Comparison of ENCODE assay signal across 8 cellular contexts in the genomic region with DNA sequence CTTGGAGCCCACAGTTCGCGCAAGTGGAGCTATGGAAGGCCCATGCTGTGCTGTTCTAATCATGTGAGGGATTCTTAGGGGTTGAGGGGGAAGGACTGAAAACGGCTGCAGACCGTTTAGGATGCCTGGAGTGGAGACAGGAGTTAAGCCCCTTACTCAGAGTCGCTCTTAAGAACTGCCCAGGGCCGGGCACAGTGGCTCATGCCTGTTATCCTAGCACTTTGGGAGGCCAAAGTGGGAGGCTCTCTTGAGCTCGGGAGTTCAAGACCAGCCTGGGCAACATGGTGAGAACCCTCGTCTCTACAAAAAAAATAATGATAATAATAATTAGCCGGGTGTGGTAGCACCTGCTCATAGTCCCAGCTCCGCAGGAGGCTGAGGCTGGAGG. TPM values are rescaled to one million over a fixed set of nuclear protein-coding genes. Genes with fewer than 3 reads are reported as not detected.
A peak's percentile ranks its signal among the peaks of the same experiment; 100 is the strongest.
DNase-seq lines count a peak whose midpoint lies in the region; ATAC-seq and TF ChIP-seq lines count a peak whose summit lies in the region.

No MANE protein-coding gene starts in this region.

- no peaks in the 10 kb centered on the region for H3K36me3 ChIP-seq in CD8-positive, alpha-beta memory T cell (ENCODE audit: insufficient read depth, low read length)
- H3K36me3 ChIP-seq in OCI-LY1 (ENCODE audit: insufficient read depth, low read length): peaks cover under 1% of the 10 kb centered on the region; the same call in 1 of the 2 replicates

- no peak overlapping the region for H2AFZ ChIP-seq in OCI-LY1 (ENCODE audit: low read length)

- POLR2A ChIA-PET in CD8-positive, alpha-beta memory T cell (lab: Charles Lee): interaction anchor here (2.7 to 5.1 kb wide), 3 partner anchors 12 to 34 kb away, joined by 16 to 57 read pairs (median 31); partner anchors contain the start of genes SH3BP5L and ZNF692

- H3K27ac ChIP-seq in CD8-positive, alpha-beta memory T cell (ENCODE audit: low read depth, low read length): peak overlapping the region; percentile 97
- H3K27ac ChIP-seq in OCI-LY1 (ENCODE audit: low read depth, low read length, poor library complexity, severe bottlenecking) (peak overlapping the region; percentile 73), epithelial cell of prostate (peak overlapping the region; percentile 97)

- H3K27me3 ChIP-seq in CD8-positive, alpha-beta memory T cell (ENCODE audit: insufficient read depth, low read length, poor library complexity, severe bottlenecking): no peaks in the 10 kb centered on the region
- no peaks in the 10 kb centered on the region for H3K27me3 ChIP-seq in OCI-LY1 (ENCODE audit: insufficient read depth, low read length)

- TF ChIP-seq CTCF in OCI-LY1 (IDR thresholded peaks at IDR 0.05; ENCODE audit: low read length): no peak
- no peak for TF ChIP-seq CTCF in osteocyte (IDR thresholded peaks at IDR 0.05)

- peak overlapping the region in 5 of 8 donors; percentile 98 to 100 (median 99) for H3K27ac Mint-ChIP-seq in CD8-positive, alpha-beta memory T cell
- H3K27ac Mint-ChIP-seq in osteocyte (ENCODE audit: unreplicated experiment): peak overlapping the region; percentile 98

- H3K36me3 Mint-ChIP-seq in CD8-positive, alpha-beta memory T cell: peaks cover 0 to 16% (median 0%) of the 10 kb centered on the region in 3 donors
- H3K36me3 Mint-ChIP-seq in osteocyte (ENCODE audit: unreplicated experiment): peaks cover 1% of the 10 kb centered on the region

- H3K4me3 ChIP-seq in CD8-positive, alpha-beta memory T cell (ENCODE audit: low read length): peak overlapping the region; percentile 74
- H3K4me3 ChIP-seq in OCI-LY1 (ENCODE audit: low read depth, low read length, poor library complexity, severe bottlenecking): peak overlapping the region; percentile 84

- H3K79me2 ChIP-seq in OCI-LY1 (ENCODE audit: insufficient read depth, low read length): no peaks in the 10 kb centered on the region

- no peak overlapping the region for H3K4me3 Mint-ChIP-seq in CD8-positive, alpha-beta memory T cell
- no peak overlapping the region for H3K4me3 Mint-ChIP-seq in osteocyte (ENCODE audit: unreplicated experiment)

- ATAC-seq in HG02973 (IDR thresholded peaks at IDR 0.05; ENCODE audit: unreplicated experiment): no peak

- peaks cover 24 to 39% (median 36%) of the 10 kb centered on the region in 3 donors for H3K4me1 Mint-ChIP-seq in CD8-positive, alpha-beta memory T cell
- H3K4me1 Mint-ChIP-seq in osteocyte (ENCODE audit: unreplicated experiment): peaks cover 17% of the 10 kb centered on the region

- peak overlapping the region; percentile 78 for H3K4me2 ChIP-seq in OCI-LY1 (ENCODE audit: low read length)

- no peak for DNase-seq in CD8-positive, alpha-beta memory T cell
- no peak for DNase-seq in epithelial cell of prostate (ENCODE audit: low read depth, low spot score)
- no peak for DNase-seq in osteocyte (ENCODE audit: extremely low spot score, unreplicated experiment)
- DNase-seq in activated CD4-positive, CD25-positive, alpha-beta regulatory T cell treated with anti-CD3 and anti-CD28 coated beads, Interleukin-2, amount 50 U/mL, for 72 hours: no peak
- no peak for DNase-seq in NCI-H1092 treated with DMSO at 0.1 percent for 48 hours (lab: John Stamatoyannopoulos, UW)
- DNase-seq in NCI-H2196 (lab: John Stamatoyannopoulos, UW; ENCODE audit: unreplicated experiment): no peak

- H3K9ac ChIP-seq in OCI-LY1 (ENCODE audit: low read length): peak overlapping the region; percentile 84

- H3F3A ChIP-seq in OCI-LY1 (ENCODE audit: insufficient read depth, low read length): no peaks in the 10 kb centered on the region

- peaks cover 28% of the 10 kb centered on the region for H3K4me1 ChIP-seq in CD8-positive, alpha-beta memory T cell (ENCODE audit: insufficient read depth, low read length)
- peaks cover 23% of the 10 kb centered on the region for H3K4me1 ChIP-seq in OCI-LY1 (ENCODE audit: insufficient read depth, low read length, severe bottlenecking)

- no peaks in the 10 kb centered on the region for H3K27me3 Mint-ChIP-seq in CD8-positive, alpha-beta memory T cell
- no peaks in the 10 kb centered on the region for H3K27me3 Mint-ChIP-seq in osteocyte (ENCODE audit: unreplicated experiment)

- no peaks in the 10 kb centered on the region for H3K9me3 Mint-ChIP-seq in CD8-positive, alpha-beta memory T cell
- no peaks in the 10 kb centered on the region for H3K9me3 Mint-ChIP-seq in osteocyte (ENCODE audit: unreplicated experiment)

- CTCF ChIA-PET in CD8-positive, alpha-beta memory T cell (lab: Charles Lee): interaction anchor here (0.6 to 4.0 kb wide), 4 partner anchors 11 to 23 kb away, joined by 3 to 49 read pairs (median 22); partner anchors contain the start of genes SH3BP5L and ZNF692

- no peaks in the 10 kb centered on the region for H3K9me3 ChIP-seq in CD8-positive, alpha-beta memory T cell (ENCODE audit: low read length)
- no peaks in the 10 kb centered on the region for H3K9me3 ChIP-seq in OCI-LY1 (ENCODE audit: low read length)

- H3K9me2 ChIP-seq in OCI-LY1 (ENCODE audit: low read depth, low read length): no peaks in the 10 kb centered on the region

- H4K20me1 ChIP-seq in OCI-LY1 (ENCODE audit: insufficient read depth, low read length): no peaks in the 10 kb centered on the region

RNA-seq across cellular contexts. Expression of gene ZNF672, which starts 1.1 kb away (rescaled TPM):
- total RNA-seq in CD8-positive, alpha-beta memory T cell: 10 to 100 TPM; 52.1 to 55.2 TPM
- 29.6 TPM for polyA plus RNA-seq in CD8-positive, alpha-beta memory T cell
- 21.1 and 24.1 TPM in 2 replicates for total RNA-seq in osteocyte

RNA-seq across cellular contexts. Expression of gene SH3BP5L, which starts 13.4 kb away (rescaled TPM):
- 10 to 100 TPM; 20.1 to 21.8 TPM for total RNA-seq in CD8-positive, alpha-beta memory T cell
- 3.8 TPM for polyA plus RNA-seq in CD8-positive, alpha-beta memory T cell
- 32.4 and 33.2 TPM in 2 replicates for total RNA-seq in osteocyte

RNA-seq across cellular contexts. Expression of gene ZNF692, which starts 19.7 kb away (rescaled TPM):
- 10 to 100 TPM; 56.0 to 58.7 TPM for total RNA-seq in CD8-positive, alpha-beta memory T cell
- 9.6 TPM for polyA plus RNA-seq in CD8-positive, alpha-beta memory T cell
- 32.1 and 39.9 TPM in 2 replicates for total RNA-seq in osteocyte
